Comparison of ENCODE assay signal across 39 cellular contexts in genomic region chr11:5200582-5200981, GRCh38. TPM values are rescaled to one million over a fixed set of nuclear protein-coding genes. Genes with fewer than 3 reads are reported as not detected.
"Had no signal": no experiment of that assay in that cellular context is flagged by ENCODE, and none has a peak within 500 bp of the region (broad histone marks: within the 10 kb centered on the region; RNA-seq: fewer than 3 reads in every experiment).

A gene with protein sequence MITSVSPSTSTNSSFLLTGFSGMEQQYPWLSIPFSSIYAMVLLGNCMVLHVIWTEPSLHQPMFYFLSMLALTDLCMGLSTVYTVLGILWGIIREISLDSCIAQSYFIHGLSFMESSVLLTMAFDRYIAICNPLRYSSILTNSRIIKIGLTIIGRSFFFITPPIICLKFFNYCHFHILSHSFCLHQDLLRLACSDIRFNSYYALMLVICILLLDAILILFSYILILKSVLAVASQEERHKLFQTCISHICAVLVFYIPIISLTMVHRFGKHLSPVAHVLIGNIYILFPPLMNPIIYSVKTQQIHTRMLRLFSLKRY (minus strand): TSS chr11:5200682. CDS start chr11:5200682, 0 bp downstream.

- ATAC-seq: activated CD8-positive, alpha-beta T cell treated with anti-CD3 and anti-CD28 coated beads for 36 hours; activated naive CD8-positive, alpha-beta T cell treated with anti-CD3 and anti-CD28 coated beads, Interleukin-2, amount 50 U/mL, for 24 hours; activated T-cell treated with anti-CD3 and anti-CD28 coated beads, Interleukin-2, amount 50 U/mL, for 4 hours; activated T-cell treated with anti-CD3 and anti-CD28 coated beads, Interleukin-2, amount 50 U/mL, for 72 hours; activated T-helper 17 cell treated with anti-CD3 and anti-CD28 coated beads, Interleukin-2, amount 50 U/mL, for 72 hours; T-helper 17 cell had no signal

- H3K27me3 Mint-ChIP-seq: activated B cell treated with CpG ODN at 0.5 μM for 24 hours; activated CD4-positive, alpha-beta memory T cell treated with anti-CD3 and anti-CD28 coated beads for 36 hours; activated CD4-positive, alpha-beta T cell treated with anti-CD3 and anti-CD28 coated beads, Interleukin-2, amount 10 ng/mL, durations not matched to agents 24 days and 14 days; activated naive CD4-positive, alpha-beta T cell treated with anti-CD3 and anti-CD28 coated beads, Interleukin-2, amount 10 ng/mL, durations not matched to agents 7 days and 5 days; activated naive CD4-positive, alpha-beta T cell treated with anti-CD3 and anti-CD28 coated beads, Interleukin-2, amount 50 U/mL, for 24 hours; activated naive CD8-positive, alpha-beta T cell; activated naive CD8-positive, alpha-beta T cell treated with anti-CD3 and anti-CD28 coated beads, Interleukin-2, amount 10 ng/mL, durations not matched to agents 7 days and 5 days; central memory CD8-positive, alpha-beta T cell had no signal

- FAIRE-seq: bronchial epithelial cell, TTC549 had no signal

- H3K4me3 Mint-ChIP-seq: activated B cell treated with CpG ODN at 0.5 μM for 24 hours; activated CD4-positive, alpha-beta memory T cell treated with anti-CD3 and anti-CD28 coated beads for 36 hours; activated CD4-positive, alpha-beta T cell treated with anti-CD3 and anti-CD28 coated beads, Interleukin-2, amount 10 ng/mL, durations not matched to agents 24 days and 14 days; activated CD8-positive, alpha-beta T cell treated with anti-CD3 and anti-CD28 coated beads for 36 hours; activated naive CD4-positive, alpha-beta T cell treated with anti-CD3 and anti-CD28 coated beads, Interleukin-2, amount 10 ng/mL, durations not matched to agents 7 days and 5 days; activated naive CD4-positive, alpha-beta T cell treated with anti-CD3 and anti-CD28 coated beads, Interleukin-2, amount 50 U/mL, for 24 hours; activated naive CD8-positive, alpha-beta T cell; activated naive CD8-positive, alpha-beta T cell treated with anti-CD3 and anti-CD28 coated beads, Interleukin-2, amount 10 ng/mL, durations not matched to agents 7 days and 5 days; activated naive CD8-positive, alpha-beta T cell treated with anti-CD3 and anti-CD28 coated beads, Interleukin-2, amount 50 U/mL, for 24 hours; activated T-cell treated with anti-CD3 and anti-CD28 coated beads, Interleukin-2, amount 50 U/mL, for 4 hours; activated T-cell treated with anti-CD3 and anti-CD28 coated beads, Interleukin-2, amount 50 U/mL, for 72 hours; activated T-helper 1 cell treated with anti-CD3 and anti-CD28 coated beads, Interleukin-12 subunit alpha, Interleukin-12 subunit beta, Interleukin-2, Interleukin-4 antibody, amounts not matched to agents 30 ng/mL and 10 ng/mL and 1 ng/mL, durations not matched to agents 14 hours and 24 hours and 36 hours; activated T-helper 17 cell treated with anti-CD3 and anti-CD28 coated beads, Interleukin-2, amount 50 U/mL, for 72 hours; brain; central memory CD8-positive, alpha-beta T cell; T-helper 17 cell had no signal

- H3K4me1 ChIP-seq: ascending aorta had no signal

- H3K27me3 ChIP-seq: ascending aorta, cardiac muscle cell had no signal

- H3K4me1 Mint-ChIP-seq: activated B cell treated with CpG ODN at 0.5 μM for 24 hours; activated CD4-positive, alpha-beta T cell treated with anti-CD3 and anti-CD28 coated beads, Interleukin-2, amount 10 ng/mL, durations not matched to agents 24 days and 14 days; activated naive CD4-positive, alpha-beta T cell treated with anti-CD3 and anti-CD28 coated beads, Interleukin-2, amount 10 ng/mL, durations not matched to agents 7 days and 5 days; activated naive CD4-positive, alpha-beta T cell treated with anti-CD3 and anti-CD28 coated beads, Interleukin-2, amount 50 U/mL, for 24 hours; activated naive CD8-positive, alpha-beta T cell treated with anti-CD3 and anti-CD28 coated beads, Interleukin-2, amount 10 ng/mL, durations not matched to agents 7 days and 5 days; activated naive CD8-positive, alpha-beta T cell treated with anti-CD3 and anti-CD28 coated beads, Interleukin-2, amount 50 U/mL, for 24 hours; activated T-helper 17 cell treated with anti-CD3 and anti-CD28 coated beads, Interleukin-2, amount 50 U/mL, for 72 hours; brain; central memory CD8-positive, alpha-beta T cell; T-helper 17 cell had no signal

- DNase-seq: activated B cell treated with CpG ODN at 0.5 μM for 24 hours; activated CD4-positive, alpha-beta memory T cell treated with anti-CD3 and anti-CD28 coated beads for 36 hours; activated CD4-positive, alpha-beta T cell treated with anti-CD3 and anti-CD28 coated beads for 4 hours; activated CD4-positive, alpha-beta T cell treated with anti-CD3 and anti-CD28 coated beads, Interleukin-2, amount 10 ng/mL, durations not matched to agents 24 days and 14 days; activated CD4-positive, alpha-beta T cell treated with anti-CD3 and anti-CD28 coated beads, Interleukin-2, amount 50 U/mL, for 1 hour; activated CD4-positive, alpha-beta T cell treated with anti-CD3 and anti-CD28 coated beads, Interleukin-2, amount 50 U/mL, for 4 hours; activated CD4-positive, CD25-positive, alpha-beta regulatory T cell treated with anti-CD3 and anti-CD28 coated beads, Interleukin-2, amount 50 U/mL, for 72 hours; activated CD8-positive, alpha-beta memory T cell treated with anti-CD3 and anti-CD28 coated beads, Interleukin-2, amount 50 U/mL, for 4 hours; activated CD8-positive, alpha-beta T cell treated with anti-CD3 and anti-CD28 coated beads for 36 hours; activated effector memory CD4-positive, alpha-beta T cell treated with anti-CD3 and anti-CD28 coated beads, Interleukin-2, amount 50 U/mL, for 16 hours; activated naive CD4-positive, alpha-beta T cell treated with anti-CD3 and anti-CD28 coated beads, Interleukin-2, amount 10 ng/mL, durations not matched to agents 7 days and 5 days; activated naive CD4-positive, alpha-beta T cell treated with Interleukin-2 at 50 U/mL for 16 hours; activated naive CD8-positive, alpha-beta T cell treated with anti-CD3 and anti-CD28 coated beads, Interleukin-2, amount 10 ng/mL, durations not matched to agents 7 days and 5 days; activated naive CD8-positive, alpha-beta T cell treated with anti-CD3 and anti-CD28 coated beads, Interleukin-2, amount 50 U/mL, for 24 hours; activated T-cell treated with anti-CD3 and anti-CD28 coated beads for 4 hours; activated T-cell treated with anti-CD3 and anti-CD28 coated beads, Interleukin-2, amount 50 U/mL, for 1 hour; activated T-cell treated with anti-CD3 and anti-CD28 coated beads, Interleukin-2, amount 50 U/mL, for 4 hours; activated T-cell treated with anti-CD3 and anti-CD28 coated beads, Interleukin-2, amount 50 U/mL, for 72 hours; amygdala; anterior cingulate cortex; caudate nucleus; cerebellar nuclear complex; T-helper 17 cell; T1000 had no signal

- H3K27ac ChIP-seq: ascending aorta, cardiac muscle cell, VCaP had no signal

- H3K4me3 ChIP-seq: ascending aorta, cardiac muscle cell had no signal

- H3K36me3 Mint-ChIP-seq: activated CD4-positive, alpha-beta memory T cell treated with anti-CD3 and anti-CD28 coated beads for 36 hours; activated naive CD4-positive, alpha-beta T cell treated with anti-CD3 and anti-CD28 coated beads, Interleukin-2, amount 10 ng/mL, durations not matched to agents 7 days and 5 days; activated naive CD4-positive, alpha-beta T cell treated with anti-CD3 and anti-CD28 coated beads, Interleukin-2, amount 50 U/mL, for 24 hours; activated naive CD8-positive, alpha-beta T cell; activated naive CD8-positive, alpha-beta T cell treated with anti-CD3 and anti-CD28 coated beads, Interleukin-2, amount 10 ng/mL, durations not matched to agents 7 days and 5 days; brain had no signal

- H3K27ac Mint-ChIP-seq: activated B cell treated with CpG ODN at 0.5 μM for 24 hours; activated CD4-positive, alpha-beta memory T cell treated with anti-CD3 and anti-CD28 coated beads for 36 hours; activated CD4-positive, alpha-beta T cell treated with anti-CD3 and anti-CD28 coated beads, Interleukin-2, amount 10 ng/mL, durations not matched to agents 24 days and 14 days; activated CD8-positive, alpha-beta T cell treated with anti-CD3 and anti-CD28 coated beads for 36 hours; activated naive CD4-positive, alpha-beta T cell treated with anti-CD3 and anti-CD28 coated beads, Interleukin-2, amount 10 ng/mL, durations not matched to agents 7 days and 5 days; activated naive CD4-positive, alpha-beta T cell treated with anti-CD3 and anti-CD28 coated beads, Interleukin-2, amount 50 U/mL, for 24 hours; activated naive CD8-positive, alpha-beta T cell; activated naive CD8-positive, alpha-beta T cell treated with anti-CD3 and anti-CD28 coated beads, Interleukin-2, amount 10 ng/mL, durations not matched to agents 7 days and 5 days; activated naive CD8-positive, alpha-beta T cell treated with anti-CD3 and anti-CD28 coated beads, Interleukin-2, amount 50 U/mL, for 24 hours; activated T-cell treated with anti-CD3 and anti-CD28 coated beads, Interleukin-2, amount 50 U/mL, for 72 hours; activated T-helper 1 cell treated with anti-CD3 and anti-CD28 coated beads, Interleukin-12 subunit alpha, Interleukin-12 subunit beta, Interleukin-2, Interleukin-4 antibody, amounts not matched to agents 30 ng/mL and 10 ng/mL and 1 ng/mL, durations not matched to agents 14 hours and 24 hours and 36 hours; activated T-helper 17 cell treated with anti-CD3 and anti-CD28 coated beads, Interleukin-2, amount 50 U/mL, for 72 hours; brain; T-helper 17 cell had no signal

- H3K36me3 ChIP-seq: ascending aorta, cardiac muscle cell had no signal

- H3K9me3 ChIP-seq: ascending aorta had no signal

- H3K9me3 Mint-ChIP-seq: activated B cell treated with CpG ODN at 0.5 μM for 24 hours; activated CD4-positive, alpha-beta memory T cell treated with anti-CD3 and anti-CD28 coated beads for 36 hours; activated CD4-positive, alpha-beta T cell treated with anti-CD3 and anti-CD28 coated beads, Interleukin-2, amount 10 ng/mL, durations not matched to agents 24 days and 14 days; activated CD8-positive, alpha-beta T cell treated with anti-CD3 and anti-CD28 coated beads for 36 hours; activated naive CD4-positive, alpha-beta T cell treated with anti-CD3 and anti-CD28 coated beads, Interleukin-2, amount 10 ng/mL, durations not matched to agents 7 days and 5 days; activated naive CD4-positive, alpha-beta T cell treated with anti-CD3 and anti-CD28 coated beads, Interleukin-2, amount 50 U/mL, for 24 hours; activated naive CD8-positive, alpha-beta T cell treated with anti-CD3 and anti-CD28 coated beads, Interleukin-2, amount 10 ng/mL, durations not matched to agents 7 days and 5 days; activated naive CD8-positive, alpha-beta T cell treated with anti-CD3 and anti-CD28 coated beads, Interleukin-2, amount 50 U/mL, for 24 hours; activated T-cell treated with anti-CD3 and anti-CD28 coated beads, Interleukin-2, amount 50 U/mL, for 4 hours; activated T-cell treated with anti-CD3 and anti-CD28 coated beads, Interleukin-2, amount 50 U/mL, for 72 hours; activated T-helper 1 cell treated with anti-CD3 and anti-CD28 coated beads, Interleukin-12 subunit alpha, Interleukin-12 subunit beta, Interleukin-2, Interleukin-4 antibody, amounts not matched to agents 30 ng/mL and 10 ng/mL and 1 ng/mL, durations not matched to agents 14 hours and 24 hours and 36 hours; activated T-helper 17 cell treated with anti-CD3 and anti-CD28 coated beads, Interleukin-2, amount 50 U/mL, for 72 hours; brain; central memory CD8-positive, alpha-beta T cell had no signal

RNA-seq across cellular contexts. Expression of the gene that starts here (rescaled TPM):
- total RNA-seq: activated B cell treated with CpG ODN at 0.5 μM for 24 hours; activated CD4-positive, alpha-beta memory T cell treated with anti-CD3 and anti-CD28 coated beads for 36 hours; activated CD4-positive, alpha-beta T cell treated with anti-CD3 and anti-CD28 coated beads, Interleukin-2, amount 10 ng/mL, durations not matched to agents 24 days and 14 days; activated CD8-positive, alpha-beta memory T cell treated with anti-CD3 and anti-CD28 coated beads for 36 hours; activated CD8-positive, alpha-beta T cell treated with anti-CD3 and anti-CD28 coated beads for 36 hours; activated naive CD8-positive, alpha-beta T cell treated with anti-CD3 and anti-CD28 coated beads, Interleukin-2, amount 10 ng/mL, durations not matched to agents 7 days and 5 days; activated T-cell treated with anti-CD3 and anti-CD28 coated beads, Interleukin-2, amount 50 U/mL, for 4 hours; activated T-cell treated with anti-CD3 and anti-CD28 coated beads, Interleukin-2, amount 50 U/mL, for 72 hours; activated T-helper 1 cell treated with anti-CD3 and anti-CD28 coated beads, Interleukin-12 subunit alpha, Interleukin-12 subunit beta, Interleukin-2, Interleukin-4 antibody, amounts not matched to agents 30 ng/mL and 10 ng/mL and 1 ng/mL, durations not matched to agents 14 hours and 24 hours and 36 hours; activated T-helper 17 cell treated with anti-CD3 and anti-CD28 coated beads, Interleukin-2, amount 50 U/mL, for 72 hours; ascending aorta; bronchial epithelial cell; cardiac muscle cell; chondrocyte; T-helper 17 cell; T-helper 2 cell treated with Interferon-gamma antibody and Interleukin-4, amounts not matched to agents 100 ng/mL and 5 ng/mL, for 36 hours had no signal
- polyA plus RNA-seq: adipose tissue, cardiac muscle cell had no signal
